In genomic region chr9:78004478-78005229, GRCh38 we compare ENCODE assay signal across 8 cellular contexts. TPM values are rescaled to one million over a fixed set of nuclear protein-coding genes. Genes with fewer than 3 reads are reported as not detected.
DNase-seq lines count a peak whose midpoint lies in the region; ATAC-seq and TF ChIP-seq lines count a peak whose summit lies in the region.

No MANE protein-coding gene starts in this region.

- intact Hi-C loops in PC-3 (cut with micrococcal nuclease): no loop called here
- intact Hi-C loops in transverse colon (cut with DNase I; ENCODE audit: low total_unique reads): no loop called here

- H3K27me3 ChIP-seq in PC-3 (ENCODE audit: low read length) (no peaks in the 10 kb centered on the region), transverse colon (no peaks in the 10 kb centered on the region)

- H3K9me3 ChIP-seq in PC-3 (ENCODE audit: low read length): no peaks in the 10 kb centered on the region
- H3K9me3 ChIP-seq in transverse colon: no peaks in the 10 kb centered on the region

- H3F3A ChIP-seq in PC-3 (ENCODE audit: low read length, unreplicated experiment): no peaks in the 10 kb centered on the region

- 47 to 74% methylated on average over 4 to 6 of the region's 6 CpGs for WGBS in transverse colon (ENCODE audit: low coverage in 1 of 2), 2 donors

- H2AFZ ChIP-seq in PC-3 (ENCODE audit: low read length): no peak overlapping the region

- CTCF ChIA-PET in PC-3 (lab: Charles Lee): no interaction called here

- H3K27ac ChIP-seq in PC-3 (ENCODE audit: low read length) (no peak overlapping the region), transverse colon (peak overlapping the region in 2 of 4 donors; percentile 16 to 23)

- H3K9me2 ChIP-seq in PC-3 (replicated peaks; ENCODE audit: low read length): no peaks in the 10 kb centered on the region

- TF ChIP-seq CTCF in PC-3 (conservative IDR thresholded peaks at IDR 0.05; ENCODE audit: low read depth, low read length) (peak; percentile 47), fibroblast of mammary gland (conservative IDR thresholded peaks at IDR 0.05; ENCODE audit: control insufficient read depth, insufficient read depth, low read depth, low read length) (peak; percentile 39), transverse colon (IDR thresholded peaks at IDR 0.05) (peak; percentile 35 to 74 (median 46)), GM13976 (IDR thresholded peaks at IDR 0.05; ENCODE audit: borderline replicate concordance, control extremely low read depth, extremely low read depth, insufficient read depth, missing control alignments) (no peak)

- H3K4me2 ChIP-seq in PC-3 (ENCODE audit: low read length): no peak overlapping the region

- H3K4me3 ChIP-seq in PC-3 (ENCODE audit: low read length) (no peak overlapping the region), fibroblast of mammary gland (ENCODE audit: control insufficient read depth, low read depth, low read length) (no peak overlapping the region), transverse colon (no peak overlapping the region)

- no peaks in the 10 kb centered on the region for H3K4me1 ChIP-seq in PC-3 (ENCODE audit: insufficient read depth, low read length)
- H3K4me1 ChIP-seq in transverse colon: peaks cover 15 to 86% (median 39%) of the 10 kb centered on the region in 4 donors

- TF ChIP-seq POLR2A in transverse colon (IDR thresholded peaks at IDR 0.05): no peak

- in situ Hi-C loops in transverse colon (cut with MboI; ENCODE audit: low pct_ligation_motif_present in 1 of 4, low pct_unique_long_range_greater_than_20kb in 1 of 4, low sequenced_read_pairs in 3 of 4): no loop called here
- in situ Hi-C loops in GM13976 (cut with MboI; ENCODE audit: low sequenced_read_pairs, unreplicated experiment): no loop called here

- H3K36me3 ChIP-seq in PC-3 (ENCODE audit: low read depth, low read length): no peaks in the 10 kb centered on the region
- H3K36me3 ChIP-seq in transverse colon: no peaks in the 10 kb centered on the region

- H3K79me2 ChIP-seq in PC-3 (ENCODE audit: low read length): no peaks in the 10 kb centered on the region

- no TSS peak for BruUV-seq in PC-3 (replicated peaks; lab: Mats Ljungman, UMichigan)

- peak; percentile 18; the same call in 1 of the 2 replicates for ATAC-seq in PC-3

- DNase-seq in DMS 273 (lab: John Stamatoyannopoulos, UW; ENCODE audit: unreplicated experiment) (peak; percentile 15), DMS 273 treated with DMSO at 0.1 percent for 48 hours (lab: John Stamatoyannopoulos, UW) (no peak), PC-3 (peak; percentile 41), fibroblast of mammary gland (ENCODE audit: low read depth) (no peak), transverse colon (no peak), NCI-H524 (lab: John Stamatoyannopoulos, UW) (no peak), GM13976 (ENCODE audit: low spot score) (no peak)
- no peak for DNase-seq in stimulated activated CD4-positive, alpha-beta T cell treated with anti-CD3 and anti-CD28 coated beads, Interleukin-4, amount 100 ng/mL, for 1 hour

- POLR2A ChIA-PET in PC-3 (lab: Charles Lee; ENCODE audit: unreplicated experiment): no interaction called here

- no peak overlapping the region for H3K9ac ChIP-seq in PC-3 (ENCODE audit: low read length)

- H4K20me1 ChIP-seq in PC-3 (ENCODE audit: low read length): no peaks in the 10 kb centered on the region

- TF ChIP-seq EP300 in transverse colon (IDR thresholded peaks at IDR 0.05; ENCODE audit: low read depth): no peak

RNA-seq across cellular contexts. Expression of gene GNAQ, which starts 27.0 kb away (rescaled TPM):
- total RNA-seq in PC-3 (2014; rRNA removed) (0.51 and 0.86 TPM in 2 replicates), transverse colon (10 to 100 TPM; 36.3 to 54.9 (median 47.1) TPM)

Comparison
In these comparisons a context has a peak if more than half of its experiments do, and no peak if none do; other contexts are left out.
1. DNase-seq: peak in DMS 273 (single experiment) and PC-3 (single experiment); none in DMS 273 treated with DMSO at 0.1 percent for 48 hours (single experiment), fibroblast of mammary gland (single experiment), transverse colon (single experiment), NCI-H524 (0 of 2), GM13976 (single experiment) and stimulated activated CD4-positive, alpha-beta T cell treated with anti-CD3 and anti-CD28 coated beads, Interleukin-4, amount 100 ng/mL, for 1 hour (single experiment).
2. RNA of gene GNAQ, which starts 27.0 kb away (total RNA-seq): 36.3 to 54.9 TPM in transverse colon; 0.51 to 0.86 TPM in PC-3; every median in the first group is over 10 times any median in the second.